8 cellular contexts compared by ENCODE assay signal in genomic region chr14:105180598-105181528, GRCh38. TPM values are rescaled to one million over a fixed set of nuclear protein-coding genes. Genes with fewer than 3 reads are reported as not detected.
A peak's percentile ranks its signal among the peaks of the same experiment; 100 is the strongest.
DNase-seq lines count a peak whose midpoint lies in the region; ATAC-seq and TF ChIP-seq lines count a peak whose summit lies in the region.

Gene NUDT14 (minus strand): TSS chr14:105181312. CDS start chr14:105181209, 103 bp downstream.

- H3K27ac ChIP-seq in OCI-LY7 (ENCODE audit: low read depth, low read length, poor library complexity, severe bottlenecking) (no peak within 1 kb of the TSS), temporal lobe (ENCODE audit: low read depth, low read length) (no peak within 1 kb of the TSS)

- peak; percentile 86 to 90 (median 89) for DNase-seq in NCI-H1417 (lab: John Stamatoyannopoulos, UW)
- DNase-seq in NCI-H1417 treated with DMSO at 0.1 percent for 48 hours (lab: John Stamatoyannopoulos, UW) = no peak
- DNase-seq in OCI-LY7 (ENCODE audit: low spot score) = peak; percentile 84
- DNase-seq in fibroblast of mammary gland (ENCODE audit: low read depth) = no peak

- POLR2A ChIA-PET in OCI-LY7 (lab: Charles Lee) = interaction anchor here (0.5 to 1.1 kb wide), 3 partner anchors 19 to 119 kb away, joined by 3 read pairs; no protein-coding TSS in a partner anchor

- no peaks in the 10 kb centered on the region for H3K79me2 ChIP-seq in OCI-LY7 (ENCODE audit: insufficient read depth, low read depth, low read length)

- intact Hi-C loops in OCI-LY7 (cut with micrococcal nuclease; ENCODE audit: unreplicated experiment) = loop anchor here (5.0 kb wide), 1 partner anchor 89 kb away; no protein-coding TSS in a partner anchor

- TF ChIP-seq CTCF in OCI-LY7 (conservative IDR thresholded peaks at IDR 0.05; ENCODE audit: low read length) = no peak
- no peak for TF ChIP-seq CTCF in fibroblast of mammary gland (conservative IDR thresholded peaks at IDR 0.05; ENCODE audit: control insufficient read depth, insufficient read depth, low read depth, low read length)

- H3K27me3 ChIP-seq in neuron (ENCODE audit: insufficient read depth, low read length) = peaks cover 32% of the 10 kb centered on the region

- H3K4me3 ChIP-seq in OCI-LY7 (ENCODE audit: low read depth, low read length, poor library complexity, severe bottlenecking) (peak within 1 kb of the TSS; percentile 68), fibroblast of mammary gland (ENCODE audit: control insufficient read depth, low read depth, low read length) (peak within 1 kb of the TSS; percentile 39), neuron (ENCODE audit: low read length) (peak within 1 kb of the TSS; percentile 42)

- no peaks in the 10 kb centered on the region for H3K9me2 ChIP-seq in OCI-LY7 (ENCODE audit: insufficient read depth, low read length)

- H3K4me1 ChIP-seq in OCI-LY7 (ENCODE audit: insufficient read depth, low read length, poor library complexity, severe bottlenecking) = peaks cover 30% of the 10 kb centered on the region
- H3K4me1 ChIP-seq in neuron (ENCODE audit: insufficient read depth, low read length) = peaks cover 3% of the 10 kb centered on the region

- H3K27ac Mint-ChIP-seq in activated T-helper 17 cell treated with anti-CD3 and anti-CD28 coated beads, Interleukin-2, amount 50 U/mL, for 72 hours = no peak within 1 kb of the TSS

- H4K20me1 ChIP-seq in OCI-LY7 (ENCODE audit: insufficient read depth, low read length) = no peaks in the 10 kb centered on the region

- H3K27me3 Mint-ChIP-seq in activated T-helper 17 cell treated with anti-CD3 and anti-CD28 coated beads, Interleukin-2, amount 50 U/mL, for 72 hours = peaks cover 3% of the 10 kb centered on the region

- no peaks in the 10 kb centered on the region for H3K4me1 Mint-ChIP-seq in activated T-helper 17 cell treated with anti-CD3 and anti-CD28 coated beads, Interleukin-2, amount 50 U/mL, for 72 hours

- CTCF ChIA-PET in OCI-LY7 (lab: Charles Lee; ENCODE audit: unreplicated experiment) = interaction anchor here (0.6 kb wide), 2 partner anchors 13 to 120 kb away, joined by 3 read pairs; no protein-coding TSS in a partner anchor

- peak within 1 kb of the TSS; percentile 82 for H3K4me2 ChIP-seq in OCI-LY7 (ENCODE audit: low read length)

- ATAC-seq in HG03064 (IDR thresholded peaks at IDR 0.05; ENCODE audit: low read depth, unreplicated experiment) = peak; percentile 50
- peak; percentile 91 for ATAC-seq in activated T-helper 17 cell treated with anti-CD3 and anti-CD28 coated beads, Interleukin-2, amount 50 U/mL, for 72 hours (replicated peaks)

- BruUV-seq in OCI-LY7 (replicated peaks; lab: Mats Ljungman, UMichigan) = no TSS peak

- H2AFZ ChIP-seq in OCI-LY7 (ENCODE audit: low read length) (no peak within 1 kb of the TSS), neuron (ENCODE audit: low read depth, low read length) (no peak within 1 kb of the TSS)

- H3K9me3 ChIP-seq in OCI-LY7 (ENCODE audit: low read length) (no peaks in the 10 kb centered on the region), neuron (ENCODE audit: low read length) (no peaks in the 10 kb centered on the region)

- no peaks in the 10 kb centered on the region for H3K36me3 Mint-ChIP-seq in activated T-helper 17 cell treated with anti-CD3 and anti-CD28 coated beads, Interleukin-2, amount 50 U/mL, for 72 hours (ENCODE audit: low read depth)

- peak within 1 kb of the TSS; percentile 59 for H3K4me3 Mint-ChIP-seq in activated T-helper 17 cell treated with anti-CD3 and anti-CD28 coated beads, Interleukin-2, amount 50 U/mL, for 72 hours

- H3K36me3 ChIP-seq in OCI-LY7 (ENCODE audit: insufficient read depth, low read length) (no peaks in the 10 kb centered on the region), neuron (ENCODE audit: insufficient read depth, low read length) (no peaks in the 10 kb centered on the region)

- no peaks in the 10 kb centered on the region for H3K9me3 Mint-ChIP-seq in activated T-helper 17 cell treated with anti-CD3 and anti-CD28 coated beads, Interleukin-2, amount 50 U/mL, for 72 hours

RNA-seq across cellular contexts. Expression of gene NUDT14, which starts in this region (rescaled TPM):
- total RNA-seq in OCI-LY7 (2014; rRNA removed; shearing (Covaris generic)) = 19.5 and 32.1 TPM in 2 replicates
- total RNA-seq in OCI-LY7 (2022) (37.0 and 37.5 TPM in 2 replicates), temporal lobe (14.8 TPM)
- 10 to 100 TPM; 17.9 to 18.3 TPM for total RNA-seq in activated T-helper 17 cell treated with anti-CD3 and anti-CD28 coated beads, Interleukin-2, amount 50 U/mL, for 72 hours

Comparison
In these comparisons a context has a peak if more than half of its experiments do, and no peak if none do; other contexts are left out.
1. DNase-seq: peak in NCI-H1417 (3 of 3) and OCI-LY7 (single experiment); none in NCI-H1417 treated with DMSO at 0.1 percent for 48 hours (single experiment) and fibroblast of mammary gland (single experiment).
2. Peak in every context shown above with its lines, with median percentiles within 50 percentile points of each other: H3K4me3 ChIP-seq.